ENCODE assay signal across 28 cellular contexts in the genomic region with DNA sequence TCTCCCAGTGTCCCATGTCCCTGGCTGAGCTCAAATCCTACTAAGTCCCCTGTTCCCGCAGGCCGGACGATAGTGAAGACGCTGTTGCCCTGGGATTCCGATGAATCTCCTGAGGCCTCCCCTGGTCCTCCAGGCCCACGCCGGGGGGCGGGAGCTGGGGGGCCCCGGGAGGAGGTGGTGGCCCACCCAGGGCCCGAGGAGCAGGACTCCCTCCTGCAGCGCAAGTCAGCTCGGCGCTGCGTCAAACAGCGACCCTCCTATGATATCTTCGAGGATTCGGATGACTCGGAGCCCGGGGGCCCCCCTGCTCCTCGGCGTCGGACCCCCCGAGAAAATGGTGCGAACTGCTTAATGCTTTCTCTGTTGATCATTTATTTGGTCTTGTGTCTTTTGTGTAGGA. TPM values are rescaled to one million over a fixed set of nuclear protein-coding genes. Genes with fewer than 3 reads are reported as not detected.
"Had no signal": no experiment of that assay in that cellular context is flagged by ENCODE, and none has a peak within 500 bp of the region (broad histone marks: within the 10 kb centered on the region; RNA-seq: fewer than 3 reads in every experiment).

No MANE protein-coding gene starts in this region.

- H3K27me3 Mint-ChIP-seq: naive B cell; stimulated activated naive B cell treated with anti-CD40 and anti-IgM and Interleukin-4, amounts not matched to agents 10 μg/mL and 1 μg/mL and 100 μg/mL, for 72 hours had no signal

- DNase-seq: hypothalamus; immature natural killer cell; left ventricle myocardium inferior; mesendoderm; naive B cell; natural killer cell; occipital lobe; psoas muscle; stimulated activated CD4-positive, alpha-beta T cell treated with anti-CD3 and anti-CD28 coated beads, Interleukin-1b, Interleukin-23, amount 100 ng/mL, for 48 hours; stimulated activated CD4-positive, alpha-beta T cell treated with anti-CD3 and anti-CD28 coated beads, Interleukin-2, amount 100 ng/mL, for 48 hours; stimulated activated CD4-positive, alpha-beta T cell treated with anti-CD3 and anti-CD28 coated beads, Interleukin-4, amount 100 ng/mL, for 4 hours; stimulated activated CD8-positive, alpha-beta memory T cell treated with anti-CD3 and anti-CD28 coated beads, Interleukin-4, amount 100 ng/mL, for 48 hours; stimulated activated naive B cell treated with anti-CD40 and anti-IgM and Interleukin-4, amounts not matched to agents 10 μg/mL and 1 μg/mL and 100 μg/mL, for 72 hours; stimulated activated naive CD8-positive, alpha-beta T cell treated with anti-CD3 and anti-CD28 coated beads, Interleukin-15, Interleukin-2, amounts not matched to agents 100 U/mL and 50 U/mL, for 24 hours; stomach; testis; thyroid gland; trophoblast cell; uterus had no signal

- H3K4me3 Mint-ChIP-seq: immature natural killer cell; mesothelial cell of epicardium; natural killer cell; neural progenitor cell; stimulated activated naive B cell treated with anti-CD40 and anti-IgM and Interleukin-4, amounts not matched to agents 10 μg/mL and 1 μg/mL and 100 μg/mL, for 72 hours had no signal

- H3K9me3 Mint-ChIP-seq: immature natural killer cell; mesothelial cell of epicardium; naive B cell; natural killer cell; neural progenitor cell; stimulated activated naive B cell treated with anti-CD40 and anti-IgM and Interleukin-4, amounts not matched to agents 10 μg/mL and 1 μg/mL and 100 μg/mL, for 72 hours had no signal

- ATAC-seq: natural killer cell; psoas muscle; right lobe of liver; stimulated activated naive B cell treated with anti-CD40 and anti-IgM and Interleukin-4, amounts not matched to agents 10 μg/mL and 1 μg/mL and 100 μg/mL, for 72 hours; stimulated activated naive CD8-positive, alpha-beta T cell treated with anti-CD3 and anti-CD28 coated beads, Interleukin-15, Interleukin-2, amounts not matched to agents 100 U/mL and 50 U/mL, for 24 hours had no signal

- H3K27ac Mint-ChIP-seq: immature natural killer cell; mesothelial cell of epicardium; natural killer cell; neural progenitor cell; stimulated activated naive B cell treated with anti-CD40 and anti-IgM and Interleukin-4, amounts not matched to agents 10 μg/mL and 1 μg/mL and 100 μg/mL, for 72 hours had no signal

- H3K36me3 Mint-ChIP-seq: natural killer cell had no signal

RNA-seq across cellular contexts. Expression of gene ZBTB32, which starts 19.3 kb away (rescaled TPM):
- total RNA-seq: left ventricle myocardium inferior, lower leg skin, mesothelial cell of epicardium, occipital lobe, osteocyte, posterior vena cava, psoas muscle, skeletal muscle tissue, smooth muscle cell, thyroid gland, ureter, uterus had no signal
